Comparison of ENCODE assay signal across 8 cellular contexts in genomic region chr5:141849371-141850182, GRCh38. TPM values are rescaled to one million over a fixed set of nuclear protein-coding genes. Genes with fewer than 3 reads are reported as not detected.
DNase-seq lines count a peak whose midpoint lies in the region; ATAC-seq and TF ChIP-seq lines count a peak whose summit lies in the region.

No MANE protein-coding gene starts in this region.

- 0 to 1% methylated on average over 18 to 74 of the region's 76 CpGs for WGBS in lower leg skin, 2 donors

- H2AFZ ChIP-seq in ACC112 (ENCODE audit: low read length, unreplicated experiment), result peak overlapping the region; percentile 77

- intact Hi-C loops in lower leg skin (cut with DNase I; ENCODE audit: low total_unique reads), result loop anchor here (5.0 kb wide), 1 partner anchor 363 kb away; no protein-coding TSS in a partner anchor

- TF ChIP-seq POLR2A in lower leg skin (IDR thresholded peaks at IDR 0.05), result peak in 1 of 2 donors; percentile 28

- H3K4me1 ChIP-seq in ACC112 (ENCODE audit: control insufficient read depth, insufficient read depth, low read length, unreplicated experiment), result peaks cover 9% of the 10 kb centered on the region

- no peaks in the 10 kb centered on the region for H3K27me3 ChIP-seq in ACC112 (ENCODE audit: insufficient read depth, low read length)

- peak; percentile 77 for ATAC-seq in GM18867 (IDR thresholded peaks at IDR 0.05; ENCODE audit: unreplicated experiment)
- ATAC-seq in HG03108 (IDR thresholded peaks at IDR 0.05; ENCODE audit: unreplicated experiment), result peak; percentile 71

- H3K36me3 ChIP-seq in ACC112 (ENCODE audit: insufficient read depth, low read length), result no peaks in the 10 kb centered on the region

- no peak for TF ChIP-seq CTCF in lower leg skin (IDR thresholded peaks at IDR 0.05)

- no peaks in the 10 kb centered on the region for H3K79me2 ChIP-seq in ACC112 (ENCODE audit: control insufficient read depth, insufficient read depth, low read length, unreplicated experiment)

- peak overlapping the region; percentile 94 for H3K4me3 ChIP-seq in ACC112 (ENCODE audit: low read depth, low read length)
- H3K4me3 ChIP-seq in lower leg skin (ENCODE audit: low read depth, poor library complexity, severe bottlenecking), result peak overlapping the region; percentile 55

- peak overlapping the region; percentile 76 for H3K27ac ChIP-seq in ACC112 (ENCODE audit: low read depth, low read length)

- peak; percentile 32 for DNase-seq in NCI-H446 treated with DMSO at 0.1 percent for 48 hours (lab: John Stamatoyannopoulos, UW)
- DNase-seq in activated CD4-positive, alpha-beta T cell treated with anti-CD3 and anti-CD28 coated beads, Interleukin-2, amount 50 U/mL, for 4 hours, result peak; percentile 62 to 64
- peak; percentile 52 to 86 for DNase-seq in dermis microvascular lymphatic vessel endothelial cell (ENCODE audit: low read depth in 2 of 2)
- peak; percentile 84 to 97 for DNase-seq in lower leg skin (ENCODE audit: low spot score in 2 of 2)
- peak; percentile 57 to 73 for DNase-seq in stimulated activated CD4-positive, alpha-beta T cell treated with anti-CD3 and anti-CD28 coated beads, Interleukin-4, amount 100 ng/mL, for 4 hours

RNA-seq across cellular contexts. Expression of gene PCDH1, which starts 28.6 kb away (rescaled TPM):
- 25.9 and 37.4 TPM in 2 replicates for total RNA-seq in dermis microvascular lymphatic vessel endothelial cell
- 100 to 1,000 TPM in 2 of 4 donors, 10 to 100 TPM in 2; 85.1 to 172 (median 119) TPM for total RNA-seq in lower leg skin

Comparison
In these comparisons a context has a peak if more than half of its experiments do, and no peak if none do; other contexts are left out.
1. Peak in every context shown above with its lines: DNase-seq, ATAC-seq, H3K4me3 ChIP-seq and H3K27ac ChIP-seq.
2. DNase-seq: peak in every context shown above with its lines; median percentile 90 in lower leg skin; 69 in dermis microvascular lymphatic vessel endothelial cell; 65 in stimulated activated CD4-positive, alpha-beta T cell treated with anti-CD3 and anti-CD28 coated beads, Interleukin-4, amount 100 ng/mL, for 4 hours; 63 in activated CD4-positive, alpha-beta T cell treated with anti-CD3 and anti-CD28 coated beads, Interleukin-2, amount 50 U/mL, for 4 hours; 32 in NCI-H446 treated with DMSO at 0.1 percent for 48 hours.